Comparison of ENCODE assay signal across 34 cellular contexts in genomic region chr20:17727351-17727750, GRCh38. TPM values are rescaled to one million over a fixed set of nuclear protein-coding genes. Genes with fewer than 3 reads are reported as not detected.
"Had no signal": no experiment of that assay in that cellular context is flagged by ENCODE, and none has a peak within 500 bp of the region (broad histone marks: within the 10 kb centered on the region; RNA-seq: fewer than 3 reads in every experiment).

No MANE protein-coding gene starts in this region.

- H3K27ac ChIP-seq: neural progenitor cell, neutrophil, pancreas, psoas muscle, skin epidermis, spleen, suprapubic skin, testis, tibial artery, transverse colon, upper lobe of left lung, vagina had no signal

- ATAC-seq: naive thymus-derived CD4-positive, alpha-beta T cell; pancreas; psoas muscle; right cardiac atrium; stimulated activated memory B cell treated with anti-CD40 and anti-IgM and Interleukin-4, amounts not matched to agents 10 μg/mL and 1 μg/mL and 100 μg/mL, for 72 hours; stimulated activated naive CD8-positive, alpha-beta T cell treated with anti-CD3 and anti-CD28 coated beads, Interleukin-15, amount 100 ng/mL, for 72 hours; stimulated activated naive CD8-positive, alpha-beta T cell treated with anti-CD3 and anti-CD28 coated beads, Interleukin-15, Interleukin-2, amounts not matched to agents 100 U/mL and 50 U/mL, for 24 hours had no signal

- FAIRE-seq: pancreas, urothelium cell line had no signal

- H3K4me2 ChIP-seq: neural progenitor cell, smooth muscle cell had no signal

- H3K27me3 ChIP-seq: neural progenitor cell, pancreas, suprapubic skin, testis, tibial artery, transverse colon, upper lobe of left lung, vagina had no signal

- H3K9ac ChIP-seq: neural progenitor cell had no signal

- DNase-seq: naive thymus-derived CD4-positive, alpha-beta T cell; nucleus accumbens; pancreas; psoas muscle; right cardiac atrium; spleen; stimulated activated CD4-positive, alpha-beta T cell treated with anti-CD3 and anti-CD28 coated beads, Interleukin-12 subunit alpha, Interleukin-12 subunit beta, amount 100 ng/mL, for 4 hours; stimulated activated CD4-positive, alpha-beta T cell treated with anti-CD3 and anti-CD28 coated beads, Interleukin-1b, Interleukin-23, amount 100 ng/mL, for 48 hours; stimulated activated CD4-positive, alpha-beta T cell treated with anti-CD3 and anti-CD28 coated beads, Interleukin-4, amount 100 ng/mL, for 1 hour; stimulated activated CD4-positive, alpha-beta T cell treated with anti-CD3 and anti-CD28 coated beads, Interleukin-4, amount 100 ng/mL, for 4 hours; stimulated activated CD8-positive, alpha-beta memory T cell treated with anti-CD3 and anti-CD28 coated beads, Interleukin-4, amount 100 ng/mL, for 48 hours; stimulated activated naive CD4-positive, alpha-beta T cell; stimulated activated naive CD8-positive, alpha-beta T cell treated with anti-CD3 and anti-CD28 coated beads, Interleukin-15, amount 100 ng/mL, for 72 hours; stimulated activated naive CD8-positive, alpha-beta T cell treated with anti-CD3 and anti-CD28 coated beads, Interleukin-15, Interleukin-2, amounts not matched to agents 100 U/mL and 50 U/mL, for 24 hours; substantia nigra; testis; tibial artery; transverse colon; upper lobe of left lung had no signal

- H2AFZ ChIP-seq: neural progenitor cell had no signal

- H3K9me3 ChIP-seq: neutrophil, pancreas, psoas muscle, spleen, suprapubic skin, testis, tibial artery, transverse colon, upper lobe of left lung, vagina had no signal

- H3K4me1 ChIP-seq: neural progenitor cell, psoas muscle, spleen, suprapubic skin, testis, tibial artery, transverse colon, vagina had no signal

- H3K4me3 ChIP-seq: neural progenitor cell, pancreas, psoas muscle, skin epidermis, smooth muscle cell, spleen, suprapubic skin, testis, tibial artery, transverse colon, upper lobe of left lung, vagina had no signal

- H3K36me3 ChIP-seq: neural progenitor cell, neutrophil, pancreas, spleen, suprapubic skin, tibial artery, transverse colon, upper lobe of left lung, vagina had no signal

RNA-seq across cellular contexts. Expression of gene BANF2, which starts 27.6 kb away (rescaled TPM):
- total RNA-seq: naive thymus-derived CD4-positive, alpha-beta T cell; omental fat pad; osteocyte; progenitor cell of endocrine pancreas; psoas muscle; renal cortical epithelial cell; right cardiac atrium; sciatic nerve; smooth muscle cell; spleen; suprapubic skin; transverse colon; upper lobe of left lung; ureter; vagina had no signal
- polyA plus RNA-seq: naive thymus-derived CD4-positive, alpha-beta T cell; neural cell; psoas muscle; right cardiac atrium; smooth muscle cell; spleen had no signal
